In genomic region chr2:227163445-227163997, GRCh38 we compare ENCODE assay signal across 8 cellular contexts. TPM values are rescaled to one million over a fixed set of nuclear protein-coding genes. Genes with fewer than 3 reads are reported as not detected.
DNase-seq lines count a peak whose midpoint lies in the region; ATAC-seq, FAIRE-seq and TF ChIP-seq lines count a peak whose summit lies in the region.

No MANE protein-coding gene starts in this region.

- H3K36me3 ChIP-seq in bronchial epithelial cell (ENCODE audit: control insufficient read depth, insufficient read depth, low read length) (no peaks in the 10 kb centered on the region), lung (ENCODE audit: control insufficient read depth in 2 of 2, insufficient read depth in 2 of 2, low read length in 2 of 2) (no peaks in the 10 kb centered on the region)

- peaks cover 0 to 9% of the 10 kb centered on the region in 2 donors for H3K4me1 ChIP-seq in lung (ENCODE audit: control insufficient read depth in 2 of 2, insufficient read depth in 2 of 2, low read length in 2 of 2)

- TF ChIP-seq CTCF in GM10248 (IDR thresholded peaks at IDR 0.05; ENCODE audit: control extremely low read depth, extremely low read depth, low read depth, missing control alignments) (no peak), bronchial epithelial cell (IDR thresholded peaks at IDR 0.05; ENCODE audit: insufficient read depth, low read length, severe bottlenecking) (no peak), lung (IDR thresholded peaks at IDR 0.05; ENCODE audit: control extremely low read depth, extremely low read depth) (no peak)

- peak; percentile 56 for ATAC-seq in GM21360 (IDR thresholded peaks at IDR 0.05; ENCODE audit: unreplicated experiment)
- ATAC-seq in HG03520 (IDR thresholded peaks at IDR 0.05; ENCODE audit: unreplicated experiment), result peak; percentile 65
- no peak for ATAC-seq in lung (ENCODE audit: insufficient read depth, low FRiP score)

- POLR2A ChIA-PET in GM10248 (lab: Yijun Ruan, JAX), result interaction anchor here (1.2 kb wide), 1 partner anchor 24 kb away, joined by 3 read pairs; no protein-coding TSS in a partner anchor

- peak overlapping the region; percentile 40 for H3K4me3 ChIP-seq in bronchial epithelial cell (ENCODE audit: low read depth, low read length)
- H3K4me3 ChIP-seq in lung, result peak overlapping the region; percentile 39

- DNase-seq in GM10248 (ENCODE audit: extremely low spot score), result peak; percentile 21
- DNase-seq in bronchial epithelial cell (ENCODE audit: low read depth), result no peak
- no peak for DNase-seq in lung (ENCODE audit: low spot score)
- DNase-seq in NCI-H774 (lab: John Stamatoyannopoulos, UW), result no peak
- DNase-seq in NCI-H446 treated with DMSO at 0.1 percent for 48 hours (lab: John Stamatoyannopoulos, UW), result no peak
- no peak for DNase-seq in inferior parietal cortex (ENCODE audit: extremely low spot score)

- H3K27me3 ChIP-seq in bronchial epithelial cell (ENCODE audit: control insufficient read depth, insufficient read depth, low read length) (peaks cover 6% of the 10 kb centered on the region), lung (ENCODE audit: control insufficient read depth, insufficient read depth) (no peaks in the 10 kb centered on the region)

- H3K9me3 ChIP-seq in lung (ENCODE audit: control insufficient read depth in 2 of 2, insufficient read depth in 1 of 2, low read length in 1 of 2), result peaks cover 0 to 2% of the 10 kb centered on the region in 2 donors

- 1 to 3% methylated on average over 20 of the region's 20 CpGs for WGBS in lung, 2 donors

- H3K27ac ChIP-seq in lung (ENCODE audit: low read depth in 1 of 2, low read length in 1 of 2), result peak overlapping the region in 1 of 2 donors; percentile 85

- FAIRE-seq in bronchial epithelial cell (lab: Jason Lieb, UNC), result no peak

- CTCF ChIA-PET in GM10248 (lab: Yijun Ruan, JAX), result no interaction called here

RNA-seq across cellular contexts. Expression of gene COL4A4, which starts 0.5 kb away (rescaled TPM):
- under 0.01 and 0.13 TPM in 2 replicates for total RNA-seq in bronchial epithelial cell
- 10 to 100 TPM; 14.0 to 20.1 TPM for total RNA-seq in lung
- 1 to 10 TPM; 2.7 to 5.6 TPM for polyA plus RNA-seq in lung

RNA-seq across cellular contexts. Expression of gene COL4A3, which starts 0.9 kb away (rescaled TPM):
- under 0.01 and 0.26 TPM in 2 replicates for total RNA-seq in bronchial epithelial cell
- 10 to 100 TPM; 21.1 to 34.2 TPM for total RNA-seq in lung
- polyA plus RNA-seq in lung, result 10 to 100 TPM in 1 of 2 donors, 1 to 10 TPM in 1; 3.5 to 19.4 TPM

Comparison
In these comparisons a context has a peak if more than half of its experiments do, and no peak if none do; other contexts are left out.
1. RNA of gene COL4A4, which starts 0.5 kb away (total RNA-seq): 14.0 to 20.1 TPM in lung; under 0.01 to 0.13 TPM in bronchial epithelial cell; every median in the first group is over 10 times any median in the second.
2. RNA of gene COL4A3, which starts 0.9 kb away (total RNA-seq): 21.1 to 34.2 TPM in lung; under 0.01 to 0.26 TPM in bronchial epithelial cell; every median in the first group is over 10 times any median in the second.